In genomic region chr3:44862221-44862637, GRCh38 we compare ENCODE assay signal across 8 cellular contexts. TPM values are rescaled to one million over a fixed set of nuclear protein-coding genes. Genes with fewer than 3 reads are reported as not detected.
A peak's percentile ranks its signal among the peaks of the same experiment; 100 is the strongest.
DNase-seq lines count a peak whose midpoint lies in the region; ATAC-seq and TF ChIP-seq lines count a peak whose summit lies in the region.

No MANE protein-coding gene starts in this region.

- no peaks in the 10 kb centered on the region for H3K9me3 ChIP-seq in iPS DF 6.9 (ENCODE audit: control insufficient read depth, insufficient read depth, low read length)

- H3K27me3 ChIP-seq in GM06990 (replicated peaks; ENCODE audit: control insufficient read depth, insufficient read depth, low read length) (no peaks in the 10 kb centered on the region), iPS DF 6.9 (ENCODE audit: control insufficient read depth, insufficient read depth, low read length) (no peaks in the 10 kb centered on the region)

- DNase-seq in GM06990 (ENCODE audit: extremely low read depth, insufficient read length), result no peak
- DNase-seq in HS-27A (ENCODE audit: low read depth), result peak; percentile 20
- no peak for DNase-seq in activated T-cell treated with anti-CD3 and anti-CD28 coated beads, Interleukin-2, amount 50 U/mL, for 4 hours
- DNase-seq in iPS DF 6.9 (ENCODE audit: low read depth, low spot score), result no peak
- DNase-seq in skeletal muscle cell (ENCODE audit: low read depth), result no peak
- no peak for DNase-seq in mucosa of gallbladder (ENCODE audit: low spot score)
- DNase-seq in posterior vena cava (ENCODE audit: low spot score), result no peak

- intact Hi-C loops in posterior vena cava (cut with DNase I), result no loop called here

- WGBS in iPS DF 6.9 (ENCODE audit: insufficient coverage, insufficient read length), result no CpG with 5 or more reads among the region's 26 CpGs

- peak; percentile 34 for ATAC-seq in GM21390 (IDR thresholded peaks at IDR 0.05; ENCODE audit: unreplicated experiment)
- peak in 1 of 2 donors; percentile 29 for ATAC-seq in activated T-cell treated with anti-CD3 and anti-CD28 coated beads, Interleukin-2, amount 50 U/mL, for 4 hours

- no peaks in the 10 kb centered on the region for H3K4me1 ChIP-seq in iPS DF 6.9 (ENCODE audit: control insufficient read depth, insufficient read depth, low read length)

- peaks cover 5% of the 10 kb centered on the region for H3K36me3 Mint-ChIP-seq in activated T-cell treated with anti-CD3 and anti-CD28 coated beads, Interleukin-2, amount 50 U/mL, for 4 hours (ENCODE audit: insufficient read depth)

- H3K36me3 ChIP-seq in GM06990 (ENCODE audit: control insufficient read depth, insufficient read depth, low read length) (peaks cover 3% of the 10 kb centered on the region; the same call in 1 of the 2 replicates), iPS DF 6.9 (ENCODE audit: control insufficient read depth, insufficient read depth, low read length) (no peaks in the 10 kb centered on the region)

- peak overlapping the region; percentile 83 for H3K4me3 Mint-ChIP-seq in activated T-cell treated with anti-CD3 and anti-CD28 coated beads, Interleukin-2, amount 50 U/mL, for 4 hours

- no peaks in the 10 kb centered on the region for H3K27me3 Mint-ChIP-seq in activated T-cell treated with anti-CD3 and anti-CD28 coated beads, Interleukin-2, amount 50 U/mL, for 4 hours (ENCODE audit: low read depth)

- H3K4me3 ChIP-seq in GM06990 (replicated peaks; ENCODE audit: low read depth, low read length) (peak overlapping the region; percentile 79), iPS DF 6.9 (ENCODE audit: low read length) (peak overlapping the region; percentile 54; the same call in 1 of the 2 replicates), skeletal muscle cell (ENCODE audit: low read depth, low read length) (peak overlapping the region; percentile 66)

- H3K9me3 Mint-ChIP-seq in activated T-cell treated with anti-CD3 and anti-CD28 coated beads, Interleukin-2, amount 50 U/mL, for 4 hours, result no peaks in the 10 kb centered on the region

- no peak for TF ChIP-seq CTCF in GM06990 (IDR thresholded peaks at IDR 0.05; ENCODE audit: insufficient read depth, low read length, poor library complexity, severe bottlenecking)

- no peak overlapping the region for H3K27ac ChIP-seq in iPS DF 6.9 (ENCODE audit: low read length)

- peaks cover 49% of the 10 kb centered on the region for H3K4me1 Mint-ChIP-seq in activated T-cell treated with anti-CD3 and anti-CD28 coated beads, Interleukin-2, amount 50 U/mL, for 4 hours (ENCODE audit: low read depth)

RNA-seq across cellular contexts. Expression of gene TMEM42, which starts 0.5 kb away (rescaled TPM):
- 1 to 10 TPM; 4.9 to 6.1 (median 5.5) TPM for total RNA-seq in activated T-cell treated with anti-CD3 and anti-CD28 coated beads, Interleukin-2, amount 50 U/mL, for 4 hours
- total RNA-seq in mucosa of gallbladder (22.0 TPM), posterior vena cava (10 to 100 TPM in 1 of 2 donors, 1 to 10 TPM in 1; 6.7 to 10.8 TPM)

RNA-seq across cellular contexts. Expression of gene TGM4, which starts 12.2 kb away (rescaled TPM):
- not detected for total RNA-seq in activated T-cell treated with anti-CD3 and anti-CD28 coated beads, Interleukin-2, amount 50 U/mL, for 4 hours
- total RNA-seq in mucosa of gallbladder, result not detected
- not detected for total RNA-seq in posterior vena cava
